Comparison of ENCODE assay signal across 8 cellular contexts in genomic region chr1:165367375-165367993, GRCh38. TPM values are rescaled to one million over a fixed set of nuclear protein-coding genes. Genes with fewer than 3 reads are reported as not detected.
DNase-seq lines count a peak whose midpoint lies in the region; ATAC-seq and TF ChIP-seq lines count a peak whose summit lies in the region.

No MANE protein-coding gene starts in this region.

- CTCF ChIA-PET in HEK293 (lab: Yijun Ruan, JAX), result interaction anchor here (0.6 to 5.7 kb wide), 64 partner anchors 8 to 755 kb away, joined by 3 to 125 read pairs (median 5); partner anchors contain the start of gene LMX1A

- H3K27me3 ChIP-seq in GM06990 (replicated peaks; ENCODE audit: control insufficient read depth, insufficient read depth, low read length) (peaks cover 2% of the 10 kb centered on the region), breast epithelium (peaks cover 0 to 4% of the 10 kb centered on the region in 2 donors), left lung (peaks cover 0 to 52% of the 10 kb centered on the region in 2 donors)

- TF ChIP-seq POLR2A in breast epithelium (IDR thresholded peaks at IDR 0.05), result no peak

- ATAC-seq in left lung, result peak; percentile 80
- no peak for ATAC-seq in GM21447 (IDR thresholded peaks at IDR 0.05; ENCODE audit: unreplicated experiment)

- H3K27ac ChIP-seq in HEK293 (ENCODE audit: extremely low read depth, low read depth, low read length) (no peak overlapping the region), breast epithelium (no peak overlapping the region), left lung (no peak overlapping the region)

- TF ChIP-seq CTCF in GM06990 (IDR thresholded peaks at IDR 0.05; ENCODE audit: insufficient read depth, low read length, poor library complexity, severe bottlenecking) (peak; percentile 98), HEK293 (tag by site-specific recombination; IDR thresholded peaks at IDR 0.05) (peak; percentile 47; the same call in 1 of the 2 replicates), breast epithelium (IDR thresholded peaks at IDR 0.05) (peak; percentile 78 to 88 (median 78)), left lung (IDR thresholded peaks at IDR 0.05) (peak; percentile 89 to 93)

- DNase-seq in GM06990 (ENCODE audit: extremely low read depth, insufficient read length) (no peak), NCI-H1930 (lab: John Stamatoyannopoulos, UW) (peak; percentile 11 to 62), UCSD-AML1 (lab: John Stamatoyannopoulos, UW; ENCODE audit: unreplicated experiment) (peak; percentile 50), breast epithelium (ENCODE audit: low spot score in 2 of 2) (peak; percentile 71 to 77), left lung (peak in 1 of 2 donors; percentile 59)
- peak; percentile 66 to 80 for DNase-seq in stimulated activated CD4-positive, alpha-beta T cell treated with anti-CD3 and anti-CD28 coated beads, Interleukin-4, amount 100 ng/mL, for 48 hours (ENCODE audit: low read depth in 2 of 2)

- intact Hi-C loops in breast epithelium (cut with DNase I; ENCODE audit: low total_unique reads), result no loop called here
- intact Hi-C loops in left lung (cut with DNase I), result no loop called here

- H3K4me1 ChIP-seq in HEK293 (ENCODE audit: control insufficient read depth, insufficient read depth, low read length), result no peaks in the 10 kb centered on the region
- no peaks in the 10 kb centered on the region for H3K4me1 ChIP-seq in breast epithelium
- peaks cover 6 to 10% of the 10 kb centered on the region in 2 donors for H3K4me1 ChIP-seq in left lung

- H3K4me3 ChIP-seq in GM06990 (replicated peaks; ENCODE audit: low read depth, low read length) (no peak overlapping the region), HEK293 (ENCODE audit: low read depth, low read length) (no peak overlapping the region), breast epithelium (no peak overlapping the region), left lung (no peak overlapping the region)

- no peaks in the 10 kb centered on the region for H3K9me3 ChIP-seq in HEK293 (ENCODE audit: control insufficient read depth, insufficient read depth, low read depth, low read length)
- H3K9me3 ChIP-seq in breast epithelium, result no peaks in the 10 kb centered on the region
- no peaks in the 10 kb centered on the region for H3K9me3 ChIP-seq in left lung

- H3K36me3 ChIP-seq in GM06990 (ENCODE audit: control insufficient read depth, insufficient read depth, low read length) (no peaks in the 10 kb centered on the region), HEK293 (ENCODE audit: control insufficient read depth in 2 of 2, insufficient read depth in 1 of 2, low read length in 2 of 2) (no peaks in the 10 kb centered on the region), breast epithelium (no peaks in the 10 kb centered on the region), left lung (no peaks in the 10 kb centered on the region)

- POLR2A ChIA-PET in HEK293 (lab: Yijun Ruan, JAX), result interaction anchor here (1.1 kb wide), 1 partner anchor 9 kb away, joined by 3 read pairs; no protein-coding TSS in a partner anchor

TF ChIP-seq in HEK293, 187 proteins besides CTCF, POLR2A, EP300 and RAD21:
- TF ChIP-seq ZNF626 (tag by site-specific recombination; IDR thresholded peaks at IDR 0.05), result no peak
- no peak for TF ChIP-seq ZNF114 (tag by site-specific recombination; IDR thresholded peaks at IDR 0.05)
- TF ChIP-seq ZNF654 (tag by site-specific recombination; IDR thresholded peaks at IDR 0.05; ENCODE audit: low read depth), result peak; percentile 42
- TF ChIP-seq YY1 (tag by site-specific recombination; IDR thresholded peaks at IDR 0.05), result no peak

RNA-seq across cellular contexts. Expression of gene LMX1A, which starts 11.0 kb away (rescaled TPM):
- total RNA-seq in breast epithelium, result 1 to 10 TPM in 1 of 3 donors, not detected in 2; 1.3 TPM
- total RNA-seq in left lung, result not detected

Comparison
In these comparisons a context has a peak if more than half of its experiments do, and no peak if none do; other contexts are left out.
1. CTCF ChIP-seq: peak in every context shown above with its lines; median percentile 98 in GM06990; 91 in left lung; 78 in breast epithelium; 47 in HEK293.